Comparison of ENCODE assay signal across 7 cellular contexts in genomic region chr13:113298001-113298945, GRCh38. TPM values are rescaled to one million over a fixed set of nuclear protein-coding genes. Genes with fewer than 3 reads are reported as not detected.
A peak's percentile ranks its signal among the peaks of the same experiment; 100 is the strongest.
DNase-seq lines count a peak whose midpoint lies in the region; ATAC-seq and TF ChIP-seq lines count a peak whose summit lies in the region.

No MANE protein-coding gene starts in this region.

- POLR2A ChIA-PET in Panc1 (lab: Charles Lee): interaction anchor here (0.6 kb wide), 1 partner anchor 145 kb away, joined by 4 read pairs; no protein-coding TSS in a partner anchor

- H3K9me3 Mint-ChIP-seq in progenitor cell of endocrine pancreas (ENCODE audit: low read depth): no peaks in the 10 kb centered on the region

- BruUV-seq in Panc1 (replicated peaks; lab: Mats Ljungman, UMichigan): TSS peak; percentile 89

- 34 to 39% methylated on average over 21 of the region's 21 CpGs for WGBS in aorta, 2 donors

- peaks cover 4% of the 10 kb centered on the region for H3K4me1 ChIP-seq in Panc1 (ENCODE audit: control insufficient read depth, insufficient read depth, low read length)
- H3K4me1 ChIP-seq in aorta (ENCODE audit: control insufficient read depth in 1 of 2, insufficient read depth in 2 of 2, low read length in 2 of 2): no peaks in the 10 kb centered on the region

- peak overlapping the region; percentile 84 for H3K27ac ChIP-seq in Panc1 (ENCODE audit: low read length)
- peak overlapping the region in 1 of 2 donors; percentile 22 for H3K27ac ChIP-seq in aorta (ENCODE audit: low read depth in 1 of 2, low read length in 2 of 2)

- H3K4me3 ChIP-seq in Panc1 (ENCODE audit: low read depth in 2 of 2, low read length in 2 of 2) (peak overlapping the region; percentile 75 to 90), aorta (ENCODE audit: low read length in 2 of 2) (peak overlapping the region in 1 of 2 donors; percentile 81)

- peaks cover 2% of the 10 kb centered on the region for H3K36me3 Mint-ChIP-seq in progenitor cell of endocrine pancreas (ENCODE audit: insufficient read depth)

- in situ Hi-C loops in Panc1 (cut with HindIII; ENCODE audit: low pct_unique_long_range_greater_than_20kb, low sequenced_read_pairs): no loop called here

- H3K27me3 ChIP-seq in Panc1 (ENCODE audit: control insufficient read depth, insufficient read depth, low read length): no peaks in the 10 kb centered on the region
- no peaks in the 10 kb centered on the region for H3K27me3 ChIP-seq in aorta (ENCODE audit: control insufficient read depth in 1 of 2, insufficient read depth in 2 of 2, low read length in 1 of 2)

- DNase-seq in HCEC 1CT (peak; percentile 13), Panc1 (ENCODE audit: low read depth, low spot score) (no peak), progenitor cell of endocrine pancreas (ENCODE audit: low spot score, unreplicated experiment) (no peak), aorta (no peak)

- H3K27ac Mint-ChIP-seq in progenitor cell of endocrine pancreas: peak overlapping the region; percentile 97

- peaks cover 4% of the 10 kb centered on the region for H3K27me3 Mint-ChIP-seq in progenitor cell of endocrine pancreas

- intact Hi-C loops in Panc1 (cut with micrococcal nuclease; ENCODE audit: unreplicated experiment) (no loop called here), aorta (cut with DNase I) (loop anchor here (5.0 kb wide), 1 partner anchor 99 kb away; no protein-coding TSS in a partner anchor)

- CTCF ChIA-PET in Panc1 (lab: Charles Lee): no interaction called here

- peak overlapping the region; percentile 88 for H3K4me3 Mint-ChIP-seq in progenitor cell of endocrine pancreas (ENCODE audit: low read depth)

- H3K9me3 ChIP-seq in Panc1 (ENCODE audit: control insufficient read depth, insufficient read depth, low read depth, low read length) (no peaks in the 10 kb centered on the region), aorta (ENCODE audit: control insufficient read depth, low read length) (no peaks in the 10 kb centered on the region)

- H3K36me3 ChIP-seq in Panc1 (ENCODE audit: control insufficient read depth, insufficient read depth, low read length): peaks cover 3% of the 10 kb centered on the region; the same call in 1 of the 2 replicates
- peaks cover 0 to 2% of the 10 kb centered on the region in 2 donors for H3K36me3 ChIP-seq in aorta (ENCODE audit: control insufficient read depth in 1 of 2, insufficient read depth in 2 of 2, low read length in 1 of 2)

- peaks cover 17% of the 10 kb centered on the region for H3K4me1 Mint-ChIP-seq in progenitor cell of endocrine pancreas (ENCODE audit: low read depth)

- TF ChIP-seq CTCF in Panc1 (IDR thresholded peaks at IDR 0.05) (no peak), progenitor cell of endocrine pancreas (IDR thresholded peaks at IDR 0.05; ENCODE audit: unreplicated experiment) (no peak)

- ATAC-seq in Panc1 (no peak), esophagus mucosa (peak; percentile 59), aorta (ENCODE audit: low FRiP score) (no peak), GM18861 (IDR thresholded peaks at IDR 0.05; ENCODE audit: unreplicated experiment) (no peak), GM21447 (IDR thresholded peaks at IDR 0.05; ENCODE audit: unreplicated experiment) (no peak)

RNA-seq across cellular contexts. Expression of gene LAMP1, which starts 1.2 kb away (rescaled TPM):
- total RNA-seq in Panc1 (2021; ENCODE audit: unreplicated experiment): 212 TPM
- 236 TPM for polyA plus RNA-seq in Panc1 (2012; ENCODE audit: insufficient read length)
- 144 TPM for total RNA-seq in esophagus mucosa
- total RNA-seq in progenitor cell of endocrine pancreas: 107 and 111 TPM in 2 replicates
- total RNA-seq in aorta: 100 to 1,000 TPM; 185 to 210 TPM
- 100 to 1,000 TPM in 1 of 2 donors, 10 to 100 TPM in 1; 97.4 to 150 TPM for polyA plus RNA-seq in aorta
